In the genomic region with DNA sequence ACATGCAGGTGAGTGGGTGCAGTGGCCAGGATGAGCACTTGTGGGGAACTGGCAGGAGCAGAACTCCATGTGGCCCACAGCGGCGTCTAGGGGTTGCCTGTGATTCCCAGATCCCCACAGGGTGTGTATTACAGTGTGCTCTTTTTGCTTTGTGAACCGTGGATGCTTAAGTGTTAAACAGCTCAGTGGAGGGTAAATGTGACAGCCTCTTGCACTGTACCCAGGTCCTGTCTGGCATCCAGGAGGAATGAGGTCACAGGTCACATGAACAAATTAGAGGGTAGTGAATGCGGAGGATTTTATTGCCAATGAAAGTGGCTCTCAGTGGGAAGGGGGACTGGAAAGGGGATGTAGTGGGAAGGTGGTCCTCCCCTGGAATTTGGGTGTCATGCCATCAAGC, we compare ENCODE assay signal across 22 cellular contexts.
DNase-seq lines count a peak whose midpoint lies in the region; ATAC-seq, FAIRE-seq and TF ChIP-seq lines count a peak whose summit lies in the region.
"Had no signal": no experiment of that assay in that cellular context is flagged by ENCODE, and none has a peak within 500 bp of the region (broad histone marks: within the 10 kb centered on the region; RNA-seq: fewer than 3 reads in every experiment).

No MANE protein-coding gene starts in this region.

- H3K27me3 Mint-ChIP-seq in nephron (ENCODE audit: low read depth) = peaks cover 3% of the 10 kb centered on the region
- H3K27me3 Mint-ChIP-seq in activated T-helper 1 cell treated with anti-CD3 and anti-CD28 coated beads, Interleukin-12 subunit alpha, Interleukin-12 subunit beta, Interleukin-2, Interleukin-4 antibody, amounts not matched to agents 30 ng/mL and 10 ng/mL and 1 ng/mL, durations not matched to agents 14 hours and 24 hours and 36 hours (ENCODE audit: insufficient read depth) = no peaks in the 10 kb centered on the region

- H3K9me3 Mint-ChIP-seq in nephron = peaks cover 27% of the 10 kb centered on the region
- no peaks in the 10 kb centered on the region for H3K9me3 Mint-ChIP-seq in activated T-helper 1 cell treated with anti-CD3 and anti-CD28 coated beads, Interleukin-12 subunit alpha, Interleukin-12 subunit beta, Interleukin-2, Interleukin-4 antibody, amounts not matched to agents 30 ng/mL and 10 ng/mL and 1 ng/mL, durations not matched to agents 14 hours and 24 hours and 36 hours
- H3K9me3 Mint-ChIP-seq: CD8-positive, alpha-beta T cell; GM23338; HFFc6; IgD-negative memory B cell had no signal

- H3K27ac ChIP-seq in left ventricle myocardium inferior (replicated peaks) (peak overlapping the region; percentile 34), heart left ventricle (peak overlapping the region in 2 of 12 donors; percentile 29 to 52), foreskin keratinocyte (no peak overlapping the region)
- H3K27ac ChIP-seq: 22Rv1 had no signal

- no peak for TF ChIP-seq POLR2A in heart left ventricle (IDR thresholded peaks at IDR 0.05)

- H3K4me1 ChIP-seq in left ventricle myocardium inferior (peaks cover 20% of the 10 kb centered on the region), heart left ventricle (peaks cover 0 to 27% (median 11%) of the 10 kb centered on the region in 12 donors), foreskin keratinocyte (no peaks in the 10 kb centered on the region)

- H3K9me3 ChIP-seq in left ventricle myocardium inferior (replicated peaks) (peaks cover 23% of the 10 kb centered on the region), heart left ventricle (peaks cover 0 to 33% (median 0%) of the 10 kb centered on the region in 12 donors)
- H3K9me3 ChIP-seq: HAP-1 had no signal

- ATAC-seq in heart left ventricle = no peak
- ATAC-seq in foreskin keratinocyte = no peak
- ATAC-seq: CD8-positive, alpha-beta T cell; GM23338 had no signal

- H3K4me3 ChIP-seq in left ventricle myocardium inferior = no peak overlapping the region
- no peak overlapping the region for H3K4me3 ChIP-seq in heart left ventricle
- H3K4me3 ChIP-seq: GM23338, HAP-1 had no signal

- peak overlapping the region in 2 of 3 experiments; percentile 42 to 64 for H3K27ac Mint-ChIP-seq in nephron
- H3K27ac Mint-ChIP-seq in activated T-helper 1 cell treated with anti-CD3 and anti-CD28 coated beads, Interleukin-12 subunit alpha, Interleukin-12 subunit beta, Interleukin-2, Interleukin-4 antibody, amounts not matched to agents 30 ng/mL and 10 ng/mL and 1 ng/mL, durations not matched to agents 14 hours and 24 hours and 36 hours = no peak overlapping the region
- H3K27ac Mint-ChIP-seq: CD14-positive monocyte; CD8-positive, alpha-beta T cell; GM23338; HFFc6; IgD-negative memory B cell had no signal

- TF ChIP-seq CTCF in left ventricle myocardium inferior (IDR thresholded peaks at IDR 0.05; ENCODE audit: borderline replicate concordance) (no peak), heart left ventricle (IDR thresholded peaks at IDR 0.05) (no peak), nephron (IDR thresholded peaks at IDR 0.05; ENCODE audit: unreplicated experiment in 3 of 3) (no peak), foreskin keratinocyte (conservative IDR thresholded peaks at IDR 0.05) (no peak)

- H3K27me3 ChIP-seq in left ventricle myocardium inferior (ENCODE audit: low read depth) (no peaks in the 10 kb centered on the region), heart left ventricle (no peaks in the 10 kb centered on the region), foreskin keratinocyte (no peaks in the 10 kb centered on the region)

- FAIRE-seq in TTC549 (lab: Jason Lieb, UNC) = peak; percentile 70
- FAIRE-seq: D721Med, GM12892 had no signal

- no peaks in the 10 kb centered on the region for H3K36me3 ChIP-seq in left ventricle myocardium inferior
- no peaks in the 10 kb centered on the region for H3K36me3 ChIP-seq in heart left ventricle
- H3K36me3 ChIP-seq: HAP-1 had no signal

- no peak overlapping the region for H3K4me3 Mint-ChIP-seq in nephron
- no peak overlapping the region for H3K4me3 Mint-ChIP-seq in activated T-helper 1 cell treated with anti-CD3 and anti-CD28 coated beads, Interleukin-12 subunit alpha, Interleukin-12 subunit beta, Interleukin-2, Interleukin-4 antibody, amounts not matched to agents 30 ng/mL and 10 ng/mL and 1 ng/mL, durations not matched to agents 14 hours and 24 hours and 36 hours
- H3K4me3 Mint-ChIP-seq: CD14-positive monocyte; CD8-positive, alpha-beta T cell; GM23338; HFFc6; IgD-negative memory B cell had no signal

- H3K4me1 Mint-ChIP-seq in nephron = peaks cover 43% of the 10 kb centered on the region
- no peaks in the 10 kb centered on the region for H3K4me1 Mint-ChIP-seq in activated T-helper 1 cell treated with anti-CD3 and anti-CD28 coated beads, Interleukin-12 subunit alpha, Interleukin-12 subunit beta, Interleukin-2, Interleukin-4 antibody, amounts not matched to agents 30 ng/mL and 10 ng/mL and 1 ng/mL, durations not matched to agents 14 hours and 24 hours and 36 hours (ENCODE audit: low read depth)
- H3K4me1 Mint-ChIP-seq: CD14-positive monocyte had no signal

- intact Hi-C loops in left ventricle myocardium inferior (cut with micrococcal nuclease) = no loop called here
- intact Hi-C loops in heart left ventricle (cut with DNase I) = loop anchor here in 1 of 10 donors (10.0 kb wide), 1 partner anchor 250 kb away; no protein-coding TSS in a partner anchor
- intact Hi-C loops in activated T-helper 1 cell treated with anti-CD3 and anti-CD28 coated beads, Interleukin-12 subunit alpha, Interleukin-12 subunit beta, Interleukin-2, Interleukin-4 antibody, amounts not matched to agents 30 ng/mL and 10 ng/mL and 1 ng/mL, durations not matched to agents 14 hours and 24 hours and 36 hours (cut with micrococcal nuclease) = no loop called here

- peaks cover 22% of the 10 kb centered on the region for H3K36me3 Mint-ChIP-seq in nephron (ENCODE audit: low read depth)
- no peaks in the 10 kb centered on the region for H3K36me3 Mint-ChIP-seq in activated T-helper 1 cell treated with anti-CD3 and anti-CD28 coated beads, Interleukin-12 subunit alpha, Interleukin-12 subunit beta, Interleukin-2, Interleukin-4 antibody, amounts not matched to agents 30 ng/mL and 10 ng/mL and 1 ng/mL, durations not matched to agents 14 hours and 24 hours and 36 hours (ENCODE audit: low read depth)
- H3K36me3 Mint-ChIP-seq: CD14-positive monocyte; CD8-positive, alpha-beta T cell had no signal

- 88 to 98% (median 98%) methylated on average over 4 of the region's 4 CpGs for WGBS in heart left ventricle, 4 donors

- DNase-seq in left ventricle myocardium inferior (no peak), heart left ventricle (no peak), foreskin keratinocyte (no peak), NCI-H2081 treated with DMSO at 0.1 percent for 48 hours (lab: John Stamatoyannopoulos, UW) (no peak), NOMO-1 (lab: John Stamatoyannopoulos, UW; ENCODE audit: unreplicated experiment in 2 of 2) (no peak)
- no peak for DNase-seq in activated T-helper 1 cell treated with anti-CD3 and anti-CD28 coated beads, Interleukin-12 subunit alpha, Interleukin-12 subunit beta, Interleukin-2, Interleukin-4 antibody, amounts not matched to agents 30 ng/mL and 10 ng/mL and 1 ng/mL, durations not matched to agents 14 hours and 24 hours and 36 hours (ENCODE audit: low spot score)
- DNase-seq: CD8-positive, alpha-beta T cell; COR-L47; DMS153; DMS79 treated with DMSO at 0.1 percent for 48 hours; EL; GDM1; HFFc6 had no signal
